10 cellular contexts compared by ENCODE assay signal in the genomic region with DNA sequence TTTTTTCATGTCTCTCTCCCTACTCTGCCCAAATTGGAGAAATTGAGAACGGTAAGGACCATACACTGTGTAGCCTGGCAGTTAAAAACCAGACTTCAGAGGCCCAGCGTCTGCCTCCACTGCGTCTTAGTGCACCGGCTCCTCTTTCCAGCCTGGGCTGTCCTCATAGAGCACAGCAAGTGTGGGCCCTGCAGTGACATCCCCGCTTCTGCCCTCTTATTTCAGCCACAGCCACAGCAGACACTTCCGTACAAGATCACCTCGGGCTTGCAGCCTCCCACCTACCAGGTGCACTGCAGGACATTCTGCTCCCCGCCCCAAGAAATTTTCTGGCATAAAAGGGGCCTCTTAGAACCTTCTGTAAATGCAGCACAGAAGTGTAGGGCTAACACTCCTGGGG. TPM values are rescaled to one million over a fixed set of nuclear protein-coding genes. Genes with fewer than 3 reads are reported as not detected.
"Had no signal": no experiment of that assay in that cellular context is flagged by ENCODE, and none has a peak within 500 bp of the region (broad histone marks: within the 10 kb centered on the region; RNA-seq: fewer than 3 reads in every experiment).

No MANE protein-coding gene starts in this region.

- H3K9ac ChIP-seq: KMS-11 had no signal

- DNase-seq: GOT3, H7, HCEC 1CT, KBM-7 had no signal

- H3K4me2 ChIP-seq: KMS-11 had no signal

- H3K27ac ChIP-seq: HL-60, KMS-11 had no signal

- H3K36me3 Mint-ChIP-seq: IgD-negative memory B cell had no signal

- ATAC-seq: HepG2 had no signal

- H3K4me3 Mint-ChIP-seq: IgD-negative memory B cell had no signal

- H3K4me1 Mint-ChIP-seq: IgD-negative memory B cell had no signal

RNA-seq across cellular contexts. Expression of a gene that starts 21.4 kb away (rescaled TPM):
- total RNA-seq: H4, H7, HepG2, HT1080 had no signal
- polyA plus RNA-seq: HepG2, IgD-negative memory B cell had no signal
